ENCODE assay signal across 10 cellular contexts in the genomic region with DNA sequence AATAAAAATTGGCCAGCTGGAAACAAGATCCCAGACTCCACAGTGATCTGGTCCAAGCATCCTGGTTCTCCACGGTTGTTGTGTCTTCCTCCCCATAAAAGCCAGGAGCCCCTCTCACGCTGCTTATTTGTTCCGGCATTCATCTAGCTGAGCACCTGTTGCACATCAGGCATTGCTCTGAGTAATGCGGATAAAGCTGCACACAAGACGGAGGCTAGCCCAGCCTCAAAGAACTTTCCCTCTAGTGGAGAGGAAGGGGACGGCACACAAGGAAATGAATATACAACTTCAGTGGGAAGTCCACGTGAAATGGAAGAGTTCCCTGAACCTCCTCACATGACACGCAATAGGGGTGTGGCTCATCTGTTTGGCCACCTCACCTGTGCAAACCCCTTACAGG. TPM values are rescaled to one million over a fixed set of nuclear protein-coding genes. Genes with fewer than 3 reads are reported as not detected.
A peak's percentile ranks its signal among the peaks of the same experiment; 100 is the strongest.
DNase-seq lines count a peak whose midpoint lies in the region; ATAC-seq, FAIRE-seq and TF ChIP-seq lines count a peak whose summit lies in the region.
"Had no signal": no experiment of that assay in that cellular context is flagged by ENCODE, and none has a peak within 500 bp of the region (broad histone marks: within the 10 kb centered on the region; RNA-seq: fewer than 3 reads in every experiment).

No MANE protein-coding gene starts in this region.

- H3K4me3 ChIP-seq in Caco-2 (ENCODE audit: low read depth, low read length), result no peak overlapping the region
- H3K4me3 ChIP-seq in Jurkat, Clone E6-1 (ENCODE audit: low read length), result no peak overlapping the region
- no peak overlapping the region for H3K4me3 ChIP-seq in astrocyte (ENCODE audit: insufficient read depth, low read depth, low read length)
- H3K4me3 ChIP-seq in CD8-positive, alpha-beta memory T cell (ENCODE audit: low read length), result no peak overlapping the region

- H3K9me3 ChIP-seq in Caco-2, result no peaks in the 10 kb centered on the region
- H3K9me3 ChIP-seq in astrocyte (ENCODE audit: insufficient read depth, low read depth, low read length), result peaks cover 4% of the 10 kb centered on the region
- no peaks in the 10 kb centered on the region for H3K9me3 ChIP-seq in CD8-positive, alpha-beta memory T cell (ENCODE audit: low read length)

- TF ChIP-seq CTCF in Caco-2 (IDR thresholded peaks at IDR 0.05; ENCODE audit: insufficient read depth in 1 of 2, low read depth in 1 of 2, low read length in 1 of 2, severe bottlenecking in 1 of 2, unreplicated experiment in 1 of 2), result peak; percentile 58 to 63
- peak; percentile 32 for TF ChIP-seq CTCF in astrocyte (IDR thresholded peaks at IDR 0.05; ENCODE audit: insufficient read depth, low read depth, low read length)

- H3K4me3 Mint-ChIP-seq in Caco-2 (ENCODE audit: unreplicated experiment) (no peak overlapping the region), astrocyte (ENCODE audit: unreplicated experiment) (no peak overlapping the region)
- no peak overlapping the region for H3K4me3 Mint-ChIP-seq in CD8-positive, alpha-beta memory T cell
- H3K4me3 Mint-ChIP-seq: naive B cell had no signal

- H3K4me1 ChIP-seq in Caco-2, result no peaks in the 10 kb centered on the region
- no peaks in the 10 kb centered on the region for H3K4me1 ChIP-seq in astrocyte (ENCODE audit: insufficient read depth, low read length)
- no peaks in the 10 kb centered on the region for H3K4me1 ChIP-seq in CD8-positive, alpha-beta memory T cell (ENCODE audit: insufficient read depth, low read length)

- H3K4me2 ChIP-seq in astrocyte (ENCODE audit: low read length), result no peak overlapping the region

- peak; percentile 23 for FAIRE-seq in astrocyte (lab: Jason Lieb, UNC)

- no peak overlapping the region for H2AFZ ChIP-seq in astrocyte (ENCODE audit: low read depth, low read length)

- POLR2A ChIA-PET in Caco-2 (lab: Charles Lee), result no interaction called here
- POLR2A ChIA-PET in CD8-positive, alpha-beta memory T cell (lab: Charles Lee), result no interaction called here

- no peaks in the 10 kb centered on the region for H4K20me1 ChIP-seq in astrocyte (ENCODE audit: insufficient read depth, low read length)

- peak in 1 of 2 experiments; percentile 39 for DNase-seq in Caco-2
- DNase-seq in Jurkat, Clone E6-1 (ENCODE audit: low read depth, low spot score), result peak; percentile 46
- DNase-seq in astrocyte (ENCODE audit: low read depth), result no peak
- DNase-seq in lung microvascular endothelial cell (ENCODE audit: low read depth in 2 of 2), result peak; percentile 23 to 58
- no peak for DNase-seq in CD8-positive, alpha-beta memory T cell
- DNase-seq in cerebellar cortex (ENCODE audit: low spot score), result no peak
- DNase-seq: naive B cell, NCI-H2171 treated with DMSO at 0.1 percent for 48 hours had no signal

- ATAC-seq in HG02678 (IDR thresholded peaks at IDR 0.05; ENCODE audit: unreplicated experiment), result no peak
- no peak for ATAC-seq in HG02870 (IDR thresholded peaks at IDR 0.05; ENCODE audit: unreplicated experiment)

- H3K9me3 Mint-ChIP-seq in Caco-2 (ENCODE audit: unreplicated experiment) (peaks cover 10% of the 10 kb centered on the region), astrocyte (ENCODE audit: unreplicated experiment) (peaks cover 6% of the 10 kb centered on the region)
- H3K9me3 Mint-ChIP-seq in CD8-positive, alpha-beta memory T cell, result no peaks in the 10 kb centered on the region

- no TSS peak for BruUV-seq in Caco-2 (replicated peaks; lab: Mats Ljungman, UMichigan)

- no peaks in the 10 kb centered on the region for H3K27me3 Mint-ChIP-seq in Caco-2 (ENCODE audit: insufficient read depth, unreplicated experiment)
- H3K27me3 Mint-ChIP-seq in astrocyte (ENCODE audit: low read depth, unreplicated experiment), result peaks cover 23% of the 10 kb centered on the region
- H3K27me3 Mint-ChIP-seq in CD8-positive, alpha-beta memory T cell, result peaks cover 7 to 23% of the 10 kb centered on the region in 2 donors

- H3K27ac Mint-ChIP-seq in Caco-2 (ENCODE audit: unreplicated experiment) (no peak overlapping the region), astrocyte (ENCODE audit: unreplicated experiment) (no peak overlapping the region)
- H3K27ac Mint-ChIP-seq in CD8-positive, alpha-beta memory T cell, result no peak overlapping the region

- H3K9ac ChIP-seq in astrocyte (ENCODE audit: low read length), result no peak overlapping the region

- H3K36me3 ChIP-seq in Caco-2 (ENCODE audit: control insufficient read depth, insufficient read depth, low read length) (no peaks in the 10 kb centered on the region; the same call in 1 of the 2 replicates), astrocyte (ENCODE audit: insufficient read depth, low read length) (no peaks in the 10 kb centered on the region)
- H3K36me3 ChIP-seq in CD8-positive, alpha-beta memory T cell (ENCODE audit: insufficient read depth, low read length), result no peaks in the 10 kb centered on the region

- no peak overlapping the region for H3K27ac ChIP-seq in astrocyte (ENCODE audit: low read depth, low read length)
- no peak overlapping the region for H3K27ac ChIP-seq in CD8-positive, alpha-beta memory T cell (ENCODE audit: low read depth, low read length)

- H3K27me3 ChIP-seq in Caco-2 (replicated peaks; ENCODE audit: control insufficient read depth, insufficient read depth, low read length) (no peaks in the 10 kb centered on the region), astrocyte (ENCODE audit: insufficient read depth, low read length) (peaks cover 3% of the 10 kb centered on the region)
- H3K27me3 ChIP-seq in CD8-positive, alpha-beta memory T cell (ENCODE audit: insufficient read depth, low read length, poor library complexity, severe bottlenecking), result no peaks in the 10 kb centered on the region

- CTCF ChIA-PET in Caco-2 (lab: Charles Lee), result interaction anchor here (0.8 to 2.8 kb wide), 3 partner anchors 20 to 119 kb away, joined by 3 to 19 read pairs (median 4); no protein-coding TSS in a partner anchor
- CTCF ChIA-PET in CD8-positive, alpha-beta memory T cell (lab: Charles Lee), result no interaction called here

- H3K36me3 Mint-ChIP-seq in Caco-2 (ENCODE audit: insufficient read depth, unreplicated experiment), result no peaks in the 10 kb centered on the region
- peaks cover 4% of the 10 kb centered on the region for H3K36me3 Mint-ChIP-seq in astrocyte (ENCODE audit: low read depth, unreplicated experiment)
- H3K36me3 Mint-ChIP-seq in CD8-positive, alpha-beta memory T cell, result no peaks in the 10 kb centered on the region

- intact Hi-C loops in Caco-2 (cut with micrococcal nuclease; ENCODE audit: unreplicated experiment), result no loop called here

- no peaks in the 10 kb centered on the region for H3K79me2 ChIP-seq in astrocyte (ENCODE audit: insufficient read depth, low read length)

- H3K4me1 Mint-ChIP-seq in Caco-2 (ENCODE audit: low read depth, unreplicated experiment) (peaks cover 2% of the 10 kb centered on the region), astrocyte (ENCODE audit: low read depth, unreplicated experiment) (no peaks in the 10 kb centered on the region)
- H3K4me1 Mint-ChIP-seq in CD8-positive, alpha-beta memory T cell, result no peaks in the 10 kb centered on the region
- H3K4me1 Mint-ChIP-seq: naive B cell had no signal

RNA-seq across cellular contexts. Expression of a gene that starts 30.3 kb away (rescaled TPM):
- total RNA-seq in Caco-2 (2022) (33.6 and 34.1 TPM in 2 replicates), astrocyte (17.9 and 19.3 TPM in 2 replicates), lung microvascular endothelial cell (20.5 and 29.4 TPM in 2 replicates)
- 55.2 TPM for polyA plus RNA-seq in Jurkat, Clone E6-1 (2012; ENCODE audit: insufficient read depth, insufficient read length)
- total RNA-seq in CD8-positive, alpha-beta memory T cell, result 10 to 100 TPM; 48.9 to 52.9 TPM
- 65.0 TPM for polyA plus RNA-seq in CD8-positive, alpha-beta memory T cell

RNA-seq across cellular contexts. Expression of a gene that starts 41.7 kb away (rescaled TPM):
- total RNA-seq in Caco-2 (2022), result 18.4 and 20.6 TPM in 2 replicates
- 13.2 TPM for polyA plus RNA-seq in Jurkat, Clone E6-1 (2012; ENCODE audit: insufficient read depth, insufficient read length)
- total RNA-seq in astrocyte, result 12.2 and 16.3 TPM in 2 replicates
- 9.6 and 18.8 TPM in 2 replicates for total RNA-seq in lung microvascular endothelial cell
- 10 to 100 TPM; 11.9 to 12.5 TPM for total RNA-seq in CD8-positive, alpha-beta memory T cell
- 3.8 TPM for polyA plus RNA-seq in CD8-positive, alpha-beta memory T cell

Comparison
In these comparisons a context has a peak if more than half of its experiments do, and no peak if none do; other contexts are left out.
1. DNase-seq: peak in Jurkat, Clone E6-1 (single experiment) and lung microvascular endothelial cell (2 of 2); none in astrocyte (single experiment), CD8-positive, alpha-beta memory T cell (0 of 5) and cerebellar cortex (single experiment).